Comparison of ENCODE assay signal across 1 cellular context in the genomic region with DNA sequence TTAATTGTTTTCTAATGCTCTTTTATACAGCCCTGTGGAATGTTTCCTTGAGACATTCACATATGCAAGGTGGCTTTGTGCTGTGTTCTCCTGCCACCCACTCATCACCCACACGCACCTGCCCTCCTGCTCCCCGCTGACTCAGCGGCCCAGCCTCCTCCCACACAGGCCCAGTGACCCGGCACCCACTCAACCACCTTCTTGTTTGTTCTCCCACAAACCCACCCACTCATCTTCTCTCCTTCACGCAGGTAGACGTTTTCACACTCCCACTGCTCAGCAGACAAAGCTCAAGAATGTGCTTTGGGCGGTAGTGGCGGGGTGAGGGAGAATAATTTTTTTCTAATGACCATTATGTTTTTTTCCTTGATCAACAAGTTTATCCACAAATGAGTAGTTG.
TF ChIP-seq lines count a peak whose summit lies in the region.

No MANE protein-coding gene starts in this region.

TF ChIP-seq in K562, 482 proteins besides CTCF, POLR2A, EP300 and RAD21 (continued from another document):
- TF ChIP-seq, protein P1, sequence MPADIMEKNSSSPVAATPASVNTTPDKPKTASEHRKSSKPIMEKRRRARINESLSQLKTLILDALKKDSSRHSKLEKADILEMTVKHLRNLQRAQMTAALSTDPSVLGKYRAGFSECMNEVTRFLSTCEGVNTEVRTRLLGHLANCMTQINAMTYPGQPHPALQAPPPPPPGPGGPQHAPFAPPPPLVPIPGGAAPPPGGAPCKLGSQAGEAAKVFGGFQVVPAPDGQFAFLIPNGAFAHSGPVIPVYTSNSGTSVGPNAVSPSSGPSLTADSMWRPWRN (IDR thresholded peaks at IDR 0.05; ENCODE audit: low read depth), result no peak
- 0 out of 2 replicates have a peak, but pooled peaks have one; percentile 22 for TF ChIP-seq TEAD4 (IDR thresholded peaks at IDR 0.05; ENCODE audit: low read length)
- no peak for TF ChIP-seq TEAD4 (CRISPR knock-in tag; IDR thresholded peaks at IDR 0.05; ENCODE audit: borderline replicate concordance)
- no peak for TF ChIP-seq ZNF76 (CRISPR knock-in tag; IDR thresholded peaks at IDR 0.05; ENCODE audit: borderline replicate concordance)
- no peak for TF ChIP-seq PHF20 (IDR thresholded peaks at IDR 0.05; ENCODE audit: partially characterized antibody)
- peak; percentile 44; the same call in 1 of the 2 replicates for TF ChIP-seq CBFA2T3 (IDR thresholded peaks at IDR 0.05)
- TF ChIP-seq TRIM24 (IDR thresholded peaks at IDR 0.05), result 0 out of 4 replicates have a peak, but pooled peaks of 1 of the 2 experiments have one; percentile 10
- TF ChIP-seq SUPT5H (IDR thresholded peaks at IDR 0.05), result no peak
- peak; percentile 28; the same call in 1 of the 2 replicates for TF ChIP-seq NFE2 (IDR thresholded peaks at IDR 0.05; ENCODE audit: low read depth)
- no peak for TF ChIP-seq SLC30A9 (CRISPR knock-in tag; IDR thresholded peaks at IDR 0.05)
- peak in 1 of 2 experiments; percentile 21; a peak in 1 of 4 replicates for TF ChIP-seq HDAC1 (IDR thresholded peaks at IDR 0.05)
- peak; percentile 33; the same call in 1 of the 2 replicates for TF ChIP-seq DPF2 (IDR thresholded peaks at IDR 0.05)
- no peak for TF ChIP-seq ZNF140 (CRISPR knock-in tag; IDR thresholded peaks at IDR 0.05)
- TF ChIP-seq C11orf30 (IDR thresholded peaks at IDR 0.05; ENCODE audit: low read depth), result 0 out of 2 replicates have a peak, but pooled peaks have one; percentile 40
- TF ChIP-seq ARID1B (IDR thresholded peaks at IDR 0.05), result peak; percentile 55
- TF ChIP-seq ZEB2 (IDR thresholded peaks at IDR 0.05), result 0 out of 2 replicates have a peak, but pooled peaks have one; percentile 34
